In genomic region chr3:168472811-168473210, GRCh38 we compare ENCODE assay signal across 30 cellular contexts.
"Had no signal": no experiment of that assay in that cellular context is flagged by ENCODE, and none has a peak within 500 bp of the region (broad histone marks: within the 10 kb centered on the region; RNA-seq: fewer than 3 reads in every experiment).

No MANE protein-coding gene starts in this region.

- FAIRE-seq: TTC549 had no signal

- DNase-seq: activated B cell treated with CpG ODN at 0.5 μM for 24 hours; activated CD4-positive, alpha-beta memory T cell treated with anti-CD3 and anti-CD28 coated beads, Interleukin-2, amount 10 ng/mL, durations not matched to agents 7 days and 5 days; activated CD4-positive, alpha-beta T cell treated with anti-CD3 and anti-CD28 coated beads for 48 hours; activated CD4-positive, alpha-beta T cell treated with anti-CD3 and anti-CD28 coated beads, Interleukin-2, amount 10 ng/mL, durations not matched to agents 7 days and 5 days; activated CD4-positive, alpha-beta T cell treated with anti-CD3 and anti-CD28 coated beads, Interleukin-2, amount 50 U/mL, for 48 hours; activated CD4-positive, CD25-positive, alpha-beta regulatory T cell treated with anti-CD3 and anti-CD28 coated beads, Interleukin-2, amount 50 U/mL, for 72 hours; activated CD8-positive, alpha-beta memory T cell treated with anti-CD3 and anti-CD28 coated beads for 24 hours; activated CD8-positive, alpha-beta memory T cell treated with anti-CD3 and anti-CD28 coated beads, Interleukin-2, amount 10 ng/mL, durations not matched to agents 7 days and 5 days; activated CD8-positive, alpha-beta memory T cell treated with anti-CD3 and anti-CD28 coated beads, Interleukin-2, amount 50 U/mL, for 48 hours; activated CD8-positive, alpha-beta T cell treated with anti-CD3 and anti-CD28 coated beads, Interleukin-2, amount 10 ng/mL, durations not matched to agents 7 days and 5 days; activated effector memory CD4-positive, alpha-beta T cell treated with Interleukin-2 at 50 U/mL for 16 hours; activated gamma-delta T cell; activated naive CD4-positive, alpha-beta T cell treated with anti-CD3 and anti-CD28 coated beads, Interleukin-2, amount 10 ng/mL, durations not matched to agents 7 days and 5 days; activated naive CD4-positive, alpha-beta T cell treated with Interleukin-2 at 50 U/mL for 16 hours; activated naive CD8-positive, alpha-beta T cell treated with anti-CD3 and anti-CD28 coated beads, Interleukin-2, amount 10 ng/mL, durations not matched to agents 7 days and 5 days; activated naive CD8-positive, alpha-beta T cell treated with anti-CD3 and anti-CD28 coated beads, Interleukin-2, amount 50 U/mL, for 24 hours; activated T-cell treated with anti-CD3 and anti-CD28 coated beads, Interleukin-2, amount 50 U/mL, for 24 hours; activated T-cell treated with anti-CD3 and anti-CD28 coated beads, Interleukin-2, amount 50 U/mL, for 48 hours; amygdala; anterior cingulate cortex; body of pancreas; brain microvascular endothelial cell; central memory CD4-positive, alpha-beta T cell; T-cell; T-helper 17 cell; T1000 had no signal

- H3K4me3 ChIP-seq: ascending aorta, body of pancreas, breast epithelium had no signal

- H3K27me3 ChIP-seq: ascending aorta, body of pancreas, brain microvascular endothelial cell, breast epithelium had no signal

- H3K36me3 ChIP-seq: ascending aorta, brain microvascular endothelial cell, breast epithelium had no signal

- H3K27ac ChIP-seq: ascending aorta, body of pancreas, brain microvascular endothelial cell, breast epithelium, VCaP had no signal

- ATAC-seq: activated CD8-positive, alpha-beta memory T cell treated with anti-CD3 and anti-CD28 coated beads, Interleukin-2, amount 10 ng/mL, durations not matched to agents 7 days and 5 days; activated CD8-positive, alpha-beta T cell treated with anti-CD3 and anti-CD28 coated beads, Interleukin-2, amount 10 ng/mL, durations not matched to agents 7 days and 5 days; activated naive CD8-positive, alpha-beta T cell treated with anti-CD3 and anti-CD28 coated beads, Interleukin-2, amount 50 U/mL, for 24 hours; body of pancreas; T-cell; T-helper 17 cell had no signal

- H3K9me3 ChIP-seq: ascending aorta, body of pancreas had no signal

- H3K4me1 ChIP-seq: ascending aorta, body of pancreas, breast epithelium had no signal
